In genomic region chr7:127396184-127396583, GRCh38 we compare ENCODE assay signal across 9 cellular contexts. TPM values are rescaled to one million over a fixed set of nuclear protein-coding genes. Genes with fewer than 3 reads are reported as not detected.
DNase-seq lines count a peak whose midpoint lies in the region; ATAC-seq, FAIRE-seq and TF ChIP-seq lines count a peak whose summit lies in the region.
"Had no signal": no experiment of that assay in that cellular context is flagged by ENCODE, and none has a peak within 500 bp of the region (broad histone marks: within the 10 kb centered on the region; RNA-seq: fewer than 3 reads in every experiment).

No MANE protein-coding gene starts in this region.

- H3K9ac ChIP-seq in astrocyte (ENCODE audit: low read length): no peak overlapping the region
- no peak overlapping the region for H3K9ac ChIP-seq in PC-3 (ENCODE audit: low read length)

- peaks cover 6% of the 10 kb centered on the region for H3K27me3 ChIP-seq in astrocyte (ENCODE audit: insufficient read depth, low read length)
- H3K27me3 ChIP-seq in Peyer's patch: no peaks in the 10 kb centered on the region
- peaks cover 5% of the 10 kb centered on the region; the same call in 1 of the 2 replicates for H3K27me3 ChIP-seq in PC-3 (ENCODE audit: low read length)

- H2AFZ ChIP-seq in astrocyte (ENCODE audit: low read depth, low read length) (no peak overlapping the region), PC-3 (ENCODE audit: low read length) (no peak overlapping the region)

- no peaks in the 10 kb centered on the region for H3F3A ChIP-seq in PC-3 (ENCODE audit: low read length, unreplicated experiment)

- no peak overlapping the region for H3K4me3 Mint-ChIP-seq in astrocyte (ENCODE audit: unreplicated experiment)

- H3K4me1 ChIP-seq in astrocyte (ENCODE audit: insufficient read depth, low read length): peaks cover 8% of the 10 kb centered on the region
- H3K4me1 ChIP-seq in Peyer's patch: peaks cover 0 to 10% (median under 1%) of the 10 kb centered on the region in 4 donors
- H3K4me1 ChIP-seq in PC-3 (ENCODE audit: insufficient read depth, low read length): peaks cover 9% of the 10 kb centered on the region

- DNase-seq in CD1c-positive myeloid dendritic cell (ENCODE audit: extremely low spot score) (peak; percentile 83), astrocyte (ENCODE audit: low read depth) (no peak), Peyer's patch (no peak), PC-3 (no peak), NCI-H1436 treated with DMSO at 0.1 percent for 48 hours (lab: John Stamatoyannopoulos, UW) (no peak)
- DNase-seq in Jurkat, Clone E6-1 (ENCODE audit: low read depth, low spot score): peak; percentile 44
- no peak for DNase-seq in effector CD8-positive, alpha-beta T cell (lab: John Stamatoyannopoulos, UW)
- DNase-seq: retina had no signal

- peaks cover 16% of the 10 kb centered on the region for H3K27me3 Mint-ChIP-seq in astrocyte (ENCODE audit: low read depth, unreplicated experiment)

- intact Hi-C loops in PC-3 (cut with micrococcal nuclease): no loop called here

- FAIRE-seq in astrocyte (lab: Jason Lieb, UNC): no peak

- no TSS peak for BruUV-seq in PC-3 (replicated peaks; lab: Mats Ljungman, UMichigan)

- H3K36me3 ChIP-seq in astrocyte (ENCODE audit: insufficient read depth, low read length) (no peaks in the 10 kb centered on the region), Peyer's patch (no peaks in the 10 kb centered on the region), PC-3 (ENCODE audit: low read depth, low read length) (no peaks in the 10 kb centered on the region)

- H3K79me2 ChIP-seq in astrocyte (ENCODE audit: insufficient read depth, low read length) (peaks cover 13% of the 10 kb centered on the region), PC-3 (ENCODE audit: low read length) (peaks cover 14% of the 10 kb centered on the region)

- H3K36me3 Mint-ChIP-seq in astrocyte (ENCODE audit: low read depth, unreplicated experiment): no peaks in the 10 kb centered on the region

- peaks cover 5% of the 10 kb centered on the region for H4K20me1 ChIP-seq in astrocyte (ENCODE audit: insufficient read depth, low read length)
- no peaks in the 10 kb centered on the region for H4K20me1 ChIP-seq in PC-3 (ENCODE audit: low read length)

- peaks cover 2% of the 10 kb centered on the region for H3K9me3 Mint-ChIP-seq in astrocyte (ENCODE audit: unreplicated experiment)

- H3K9me3 ChIP-seq in astrocyte (ENCODE audit: insufficient read depth, low read depth, low read length): no peaks in the 10 kb centered on the region
- H3K9me3 ChIP-seq in Peyer's patch: no peaks in the 10 kb centered on the region
- no peaks in the 10 kb centered on the region for H3K9me3 ChIP-seq in PC-3 (ENCODE audit: low read length)

- H3K27ac ChIP-seq in astrocyte (ENCODE audit: low read depth, low read length) (no peak overlapping the region), Peyer's patch (no peak overlapping the region), PC-3 (ENCODE audit: low read length) (no peak overlapping the region)

- TF ChIP-seq CTCF in astrocyte (IDR thresholded peaks at IDR 0.05; ENCODE audit: insufficient read depth, low read depth, low read length) (peak; percentile 18), Peyer's patch (IDR thresholded peaks at IDR 0.05) (no peak), PC-3 (conservative IDR thresholded peaks at IDR 0.05; ENCODE audit: low read depth, low read length) (no peak)

- no peak overlapping the region for H3K4me2 ChIP-seq in astrocyte (ENCODE audit: low read length)
- H3K4me2 ChIP-seq in PC-3 (ENCODE audit: low read length): no peak overlapping the region

- TF ChIP-seq POLR2A in Peyer's patch (IDR thresholded peaks at IDR 0.05): no peak

- POLR2A ChIA-PET in PC-3 (lab: Charles Lee; ENCODE audit: unreplicated experiment): no interaction called here

- H3K9me2 ChIP-seq in PC-3 (replicated peaks; ENCODE audit: low read length): no peaks in the 10 kb centered on the region

- H3K27ac Mint-ChIP-seq in astrocyte (ENCODE audit: unreplicated experiment): no peak overlapping the region

- CTCF ChIA-PET in PC-3 (lab: Charles Lee): no interaction called here

- peaks cover 8% of the 10 kb centered on the region for H3K4me1 Mint-ChIP-seq in astrocyte (ENCODE audit: low read depth, unreplicated experiment)

- ATAC-seq in GM18520 (IDR thresholded peaks at IDR 0.05; ENCODE audit: unreplicated experiment): peak; percentile 23
- ATAC-seq in PC-3: no peak

- H3K4me3 ChIP-seq in Jurkat, Clone E6-1 (ENCODE audit: low read length): no peak overlapping the region
- H3K4me3 ChIP-seq in astrocyte (ENCODE audit: insufficient read depth, low read depth, low read length) (no peak overlapping the region), Peyer's patch (no peak overlapping the region), PC-3 (ENCODE audit: low read length) (no peak overlapping the region)

RNA-seq across cellular contexts. Expression of gene ZNF800, which starts 3.7 kb away (rescaled TPM):
- 11.5 TPM for polyA plus RNA-seq in Jurkat, Clone E6-1 (2012; ENCODE audit: insufficient read depth, insufficient read length)
- total RNA-seq in astrocyte (27.9 and 29.4 TPM in 2 replicates), Peyer's patch (10 to 100 TPM; 25.9 to 48.1 (median 30.9) TPM), PC-3 (2014; rRNA removed) (13.2 and 18.5 TPM in 2 replicates)

Comparison
In these comparisons a context has a peak if more than half of its experiments do, and no peak if none do; other contexts are left out.
1. DNase-seq: peak in CD1c-positive myeloid dendritic cell (single experiment) and Jurkat, Clone E6-1 (single experiment); none in astrocyte (single experiment), effector CD8-positive, alpha-beta T cell (single experiment), Peyer's patch (0 of 3), PC-3 (single experiment) and NCI-H1436 treated with DMSO at 0.1 percent for 48 hours (single experiment).